10 cellular contexts compared by ENCODE assay signal in genomic region chr7:77989981-77990566, GRCh38.
DNase-seq lines count a peak whose midpoint lies in the region; ATAC-seq and TF ChIP-seq lines count a peak whose summit lies in the region.
"Had no signal": no experiment of that assay in that cellular context is flagged by ENCODE, and none has a peak within 500 bp of the region (broad histone marks: within the 10 kb centered on the region; RNA-seq: fewer than 3 reads in every experiment).

No MANE protein-coding gene starts in this region.

- H3K79me2 ChIP-seq in OCI-LY1 (ENCODE audit: insufficient read depth, low read length): no peaks in the 10 kb centered on the region

- intact Hi-C loops in esophagus squamous epithelium (cut with DNase I): no loop called here

- TF ChIP-seq CTCF in GM06990 (IDR thresholded peaks at IDR 0.05; ENCODE audit: insufficient read depth, low read length, poor library complexity, severe bottlenecking) (peak; percentile 44), OCI-LY1 (IDR thresholded peaks at IDR 0.05; ENCODE audit: low read length) (peak; percentile 74), esophagus squamous epithelium (IDR thresholded peaks at IDR 0.05) (no peak)

- H3K9me3 ChIP-seq in OCI-LY1 (ENCODE audit: low read length): no peaks in the 10 kb centered on the region
- no peaks in the 10 kb centered on the region for H3K9me3 ChIP-seq in esophagus squamous epithelium
- H3K9me3 ChIP-seq: suprapubic skin had no signal

- WGBS in esophagus squamous epithelium, 2 donors: 30 to 65% methylated on average over 3 of the region's 6 CpGs

- DNase-seq in AML-193 (lab: John Stamatoyannopoulos, UW) (peak; percentile 22 to 24), GM06990 (ENCODE audit: extremely low read depth, insufficient read length) (no peak), esophagus squamous epithelium (lab: John Stamatoyannopoulos, UW) (no peak), NCI-H2227 treated with DMSO at 0.1 percent for 48 hours (lab: John Stamatoyannopoulos, UW) (no peak)
- no peak for DNase-seq in central memory CD4-positive, alpha-beta T cell
- no peak for DNase-seq in effector CD4-positive, alpha-beta T cell
- DNase-seq: NCI-H774 had no signal

- H3F3A ChIP-seq in OCI-LY1 (ENCODE audit: insufficient read depth, low read length): no peaks in the 10 kb centered on the region

- H3K36me3 ChIP-seq in GM06990 (ENCODE audit: control insufficient read depth, insufficient read depth, low read length) (no peaks in the 10 kb centered on the region), OCI-LY1 (ENCODE audit: insufficient read depth, low read length) (no peaks in the 10 kb centered on the region), esophagus squamous epithelium (no peaks in the 10 kb centered on the region)
- H3K36me3 ChIP-seq: suprapubic skin had no signal

- TF ChIP-seq POLR2A in esophagus squamous epithelium (IDR thresholded peaks at IDR 0.05) (no peak), GM18505 (IDR thresholded peaks at IDR 0.05; ENCODE audit: borderline replicate concordance, extremely low read depth, insufficient read depth, insufficient read length) (no peak)

- no peaks in the 10 kb centered on the region for H4K20me1 ChIP-seq in OCI-LY1 (ENCODE audit: insufficient read depth, low read length)

- H3K9ac ChIP-seq in OCI-LY1 (ENCODE audit: low read length): no peak overlapping the region

- no peak overlapping the region for H3K4me2 ChIP-seq in OCI-LY1 (ENCODE audit: low read length)

- no peak overlapping the region for H3K4me3 ChIP-seq in GM06990 (replicated peaks; ENCODE audit: low read depth, low read length)
- H3K4me3 ChIP-seq in OCI-LY1 (ENCODE audit: low read depth, low read length, poor library complexity, severe bottlenecking): no peak overlapping the region
- H3K4me3 ChIP-seq in esophagus squamous epithelium: peak overlapping the region; percentile 9 to 28 (median 16)
- H3K4me3 ChIP-seq: suprapubic skin had no signal

- no peak for ATAC-seq in GM18505 (IDR thresholded peaks at IDR 0.05; ENCODE audit: unreplicated experiment)

- H3K27me3 ChIP-seq in GM06990 (replicated peaks; ENCODE audit: control insufficient read depth, insufficient read depth, low read length) (no peaks in the 10 kb centered on the region), OCI-LY1 (ENCODE audit: insufficient read depth, low read length) (no peaks in the 10 kb centered on the region; the same call in 1 of the 2 replicates), esophagus squamous epithelium (no peaks in the 10 kb centered on the region)
- H3K27me3 ChIP-seq: suprapubic skin had no signal

- H3K27ac ChIP-seq in OCI-LY1 (ENCODE audit: low read depth, low read length, poor library complexity, severe bottlenecking) (no peak overlapping the region), esophagus squamous epithelium (peak overlapping the region; percentile 30 to 73 (median 54))
- H3K27ac ChIP-seq: suprapubic skin had no signal

- peaks cover 9% of the 10 kb centered on the region for H3K4me1 ChIP-seq in OCI-LY1 (ENCODE audit: insufficient read depth, low read length, severe bottlenecking)
- H3K4me1 ChIP-seq in esophagus squamous epithelium: peaks cover 0 to 32% (median 5%) of the 10 kb centered on the region in 3 donors
- H3K4me1 ChIP-seq: suprapubic skin had no signal

- no peaks in the 10 kb centered on the region for H3K9me2 ChIP-seq in OCI-LY1 (ENCODE audit: low read depth, low read length)

- H2AFZ ChIP-seq in OCI-LY1 (ENCODE audit: low read length): no peak overlapping the region

Comparison
In these comparisons a context has a peak if more than half of its experiments do, and no peak if none do; other contexts are left out.
1. DNase-seq: peak in AML-193 (2 of 2); none in GM06990 (single experiment), esophagus squamous epithelium (single experiment), central memory CD4-positive, alpha-beta T cell (single experiment), effector CD4-positive, alpha-beta T cell (single experiment) and NCI-H2227 treated with DMSO at 0.1 percent for 48 hours (single experiment).
2. H3K4me3 ChIP-seq: peak in esophagus squamous epithelium (4 of 4); none in GM06990 (single experiment) and OCI-LY1 (single experiment).
3. CTCF ChIP-seq: peak in GM06990 (single experiment) and OCI-LY1 (single experiment); none in esophagus squamous epithelium (0 of 6).